In the genomic region with DNA sequence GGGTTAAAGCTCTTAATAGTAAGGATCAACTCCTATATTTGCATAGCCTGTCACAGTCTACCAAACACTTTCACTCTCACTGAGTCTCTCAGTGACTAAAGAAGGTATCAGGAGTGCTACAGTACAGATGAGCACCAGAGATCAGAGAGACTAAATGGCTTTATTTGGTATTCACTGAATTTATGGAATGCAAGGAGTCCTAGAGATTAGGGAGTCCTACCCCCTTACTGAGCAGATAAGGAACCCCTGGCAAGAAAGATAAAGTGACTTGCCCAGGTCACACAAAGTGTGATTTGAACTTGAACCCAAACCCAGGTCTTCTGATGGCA, we compare ENCODE assay signal across 1 cellular context.
TF ChIP-seq lines count a peak whose summit lies in the region.

No MANE protein-coding gene starts in this region.

TF ChIP-seq in K562, 482 proteins besides CTCF, POLR2A, EP300 and RAD21 (continued from another document):
- TF ChIP-seq, protein P1, sequence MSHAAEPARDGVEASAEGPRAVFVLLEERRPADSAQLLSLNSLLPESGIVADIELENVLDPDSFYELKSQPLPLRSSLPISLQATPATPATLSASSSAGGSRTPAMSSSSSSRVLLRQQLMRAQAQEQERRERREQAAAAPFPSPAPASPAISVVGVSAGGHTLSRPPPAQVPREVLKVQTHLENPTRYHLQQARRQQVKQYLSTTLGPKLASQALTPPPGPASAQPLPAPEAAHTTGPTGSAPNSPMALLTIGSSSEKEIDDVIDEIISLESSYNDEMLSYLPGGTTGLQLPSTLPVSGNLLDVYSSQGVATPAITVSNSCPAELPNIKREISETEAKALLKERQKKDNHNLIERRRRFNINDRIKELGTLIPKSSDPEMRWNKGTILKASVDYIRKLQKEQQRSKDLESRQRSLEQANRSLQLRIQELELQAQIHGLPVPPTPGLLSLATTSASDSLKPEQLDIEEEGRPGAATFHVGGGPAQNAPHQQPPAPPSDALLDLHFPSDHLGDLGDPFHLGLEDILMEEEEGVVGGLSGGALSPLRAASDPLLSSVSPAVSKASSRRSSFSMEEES (CRISPR knock-in tag; IDR thresholded peaks at IDR 0.05), result no peak
- no peak for TF ChIP-seq HOXB6 (CRISPR knock-in tag; IDR thresholded peaks at IDR 0.05; ENCODE audit: borderline replicate concordance)
- no peak for TF ChIP-seq KLF6 (CRISPR knock-in tag; IDR thresholded peaks at IDR 0.05; ENCODE audit: borderline replicate concordance)
- no peak for TF ChIP-seq ZNF175 (CRISPR knock-in tag; IDR thresholded peaks at IDR 0.05; ENCODE audit: low read depth)
- TF ChIP-seq SMARCC2 (IDR thresholded peaks at IDR 0.05; ENCODE audit: low read depth), result no peak
- no peak for TF ChIP-seq SMAD3 (CRISPR knock-in tag; conservative IDR thresholded peaks at IDR 0.05)
- TF ChIP-seq ZNF77 (CRISPR knock-in tag; IDR thresholded peaks at IDR 0.05), result no peak
- no peak for TF ChIP-seq PTTG1 (tag; IDR thresholded peaks at IDR 0.05; ENCODE audit: low read depth)
- no peak for TF ChIP-seq SMC3 (conservative IDR thresholded peaks at IDR 0.05; ENCODE audit: insufficient read depth, low read depth, low read length)
- TF ChIP-seq, protein P2, sequence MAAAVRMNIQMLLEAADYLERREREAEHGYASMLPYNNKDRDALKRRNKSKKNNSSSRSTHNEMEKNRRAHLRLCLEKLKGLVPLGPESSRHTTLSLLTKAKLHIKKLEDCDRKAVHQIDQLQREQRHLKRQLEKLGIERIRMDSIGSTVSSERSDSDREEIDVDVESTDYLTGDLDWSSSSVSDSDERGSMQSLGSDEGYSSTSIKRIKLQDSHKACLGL (CRISPR knock-in tag; IDR thresholded peaks at IDR 0.05; ENCODE audit: borderline replicate concordance, poor library complexity, severe bottlenecking), result no peak
- TF ChIP-seq SUPT5H (IDR thresholded peaks at IDR 0.05), result no peak
